22 cellular contexts compared by ENCODE assay signal in the genomic region with DNA sequence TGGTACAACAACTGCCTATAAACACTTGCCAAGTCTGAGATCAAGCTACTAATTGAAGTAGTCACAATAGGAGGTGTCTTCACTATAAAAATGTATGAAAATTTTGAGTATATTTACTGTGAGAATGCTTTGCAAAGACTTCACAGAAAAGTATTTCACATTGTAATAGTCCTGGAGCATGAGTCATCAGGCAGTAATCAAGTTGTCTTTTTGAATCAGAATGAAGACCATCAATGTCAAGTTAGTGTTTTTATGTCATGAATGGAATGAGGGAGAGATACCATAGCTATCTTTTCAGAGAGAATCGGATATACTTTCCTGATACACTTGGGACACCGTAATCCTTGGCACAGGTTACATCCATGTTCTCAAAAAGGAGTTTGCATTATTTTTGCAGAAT.
DNase-seq lines count a peak whose midpoint lies in the region; ATAC-seq and TF ChIP-seq lines count a peak whose summit lies in the region.
"Had no signal": no experiment of that assay in that cellular context is flagged by ENCODE, and none has a peak within 500 bp of the region (broad histone marks: within the 10 kb centered on the region; RNA-seq: fewer than 3 reads in every experiment).

No MANE protein-coding gene starts in this region.

- H3K4me3 Mint-ChIP-seq in endodermal cell = no peak overlapping the region
- no peak overlapping the region for H3K4me3 Mint-ChIP-seq in T-helper 2 cell treated with Interferon-gamma antibody and Interleukin-4, amounts not matched to agents 5 μg/mL and 100 μg/mL, for 36 hours
- H3K4me3 Mint-ChIP-seq: activated naive CD8-positive, alpha-beta T cell treated with anti-CD3 and anti-CD28 coated beads, Interleukin-2, amount 50 U/mL, for 24 hours; CD8-positive, alpha-beta T cell had no signal

- 0 out of 2 replicates have a peak, but pooled peaks cover 3% of the 10 kb centered on the region for H3F3A ChIP-seq in GM23248 (ENCODE audit: insufficient read depth)
- no peaks in the 10 kb centered on the region for H3F3A ChIP-seq in PC-3 (ENCODE audit: low read length, unreplicated experiment)

- H2BK120ac ChIP-seq in neuronal stem cell (ENCODE audit: low read depth, low read length) = no peak overlapping the region

- H3K4me2 ChIP-seq in GM23248 (ENCODE audit: unreplicated experiment) (no peak overlapping the region), PC-3 (ENCODE audit: low read length) (no peak overlapping the region), neuronal stem cell (ENCODE audit: insufficient read depth, low read length, poor library complexity, severe bottlenecking) (no peak overlapping the region)

- POLR2A ChIA-PET in PC-3 (lab: Charles Lee; ENCODE audit: unreplicated experiment) = no interaction called here

- no peak overlapping the region for H2BK12ac ChIP-seq in neuronal stem cell (ENCODE audit: low read length)

- H3K4ac ChIP-seq in neuronal stem cell (ENCODE audit: low read length) = no peak overlapping the region

- BruUV-seq in PC-3 (replicated peaks; lab: Mats Ljungman, UMichigan) = no TSS peak

- H4K91ac ChIP-seq in neuronal stem cell (ENCODE audit: low read depth, low read length, poor library complexity) = no peak overlapping the region

- no peak for TF ChIP-seq CTCF in PC-3 (conservative IDR thresholded peaks at IDR 0.05; ENCODE audit: low read depth, low read length)
- TF ChIP-seq CTCF in endodermal cell (conservative IDR thresholded peaks at IDR 0.05) = no peak

- H3K9me3 ChIP-seq in GM23248 (ENCODE audit: low read depth) (no peaks in the 10 kb centered on the region), PC-3 (ENCODE audit: low read length) (no peaks in the 10 kb centered on the region), endodermal cell (ENCODE audit: control insufficient read depth, low read length) (no peaks in the 10 kb centered on the region), neuronal stem cell (replicated peaks in 1 of 2; ENCODE audit: control insufficient read depth in 2 of 2, insufficient read depth in 1 of 2, low read depth in 1 of 2, low read length in 2 of 2) (no peaks in the 10 kb centered on the region)
- H3K9me3 ChIP-seq: esophagus muscularis mucosa, left lung, neutrophil, thoracic aorta had no signal

- no peak overlapping the region for H3K14ac ChIP-seq in neuronal stem cell (ENCODE audit: low read length)

- peak overlapping the region; percentile 13 for H3K27ac Mint-ChIP-seq in endodermal cell
- no peak overlapping the region for H3K27ac Mint-ChIP-seq in T-helper 2 cell treated with Interferon-gamma antibody and Interleukin-4, amounts not matched to agents 5 μg/mL and 100 μg/mL, for 36 hours
- H3K27ac Mint-ChIP-seq: activated naive CD8-positive, alpha-beta T cell treated with anti-CD3 and anti-CD28 coated beads, Interleukin-2, amount 50 U/mL, for 24 hours; CD8-positive, alpha-beta T cell had no signal

- H2AK5ac ChIP-seq in neuronal stem cell (ENCODE audit: low read depth, low read length) = no peak overlapping the region

- H3K9me2 ChIP-seq in GM23248 (ENCODE audit: insufficient read depth) (no peaks in the 10 kb centered on the region), PC-3 (replicated peaks; ENCODE audit: low read length) (no peaks in the 10 kb centered on the region)

- H3K79me2 ChIP-seq in GM23248 (ENCODE audit: insufficient read depth) = no peaks in the 10 kb centered on the region
- no peaks in the 10 kb centered on the region for H3K79me2 ChIP-seq in PC-3 (ENCODE audit: low read length)

- H3K9ac ChIP-seq in GM23248 (no peak overlapping the region), PC-3 (ENCODE audit: low read length) (no peak overlapping the region), endodermal cell (ENCODE audit: extremely low read depth, low read length, poor library complexity, severe bottlenecking) (no peak overlapping the region), neuronal stem cell (ENCODE audit: low read depth, low read length, poor library complexity) (no peak overlapping the region)

- no peaks in the 10 kb centered on the region for H3K4me1 ChIP-seq in GM23248 (ENCODE audit: insufficient read depth)
- peaks cover 26% of the 10 kb centered on the region for H3K4me1 ChIP-seq in PC-3 (ENCODE audit: insufficient read depth, low read length)
- no peaks in the 10 kb centered on the region for H3K4me1 ChIP-seq in endodermal cell (ENCODE audit: control insufficient read depth, insufficient read depth, low read length)
- H3K4me1 ChIP-seq in neuronal stem cell (ENCODE audit: control insufficient read depth in 2 of 2, insufficient read depth in 1 of 2, low read depth in 1 of 2, low read length in 2 of 2) = peaks cover 2 to 6% of the 10 kb centered on the region in 2 donors
- H3K4me1 ChIP-seq: esophagus muscularis mucosa, left lung had no signal

- H3K27me3 ChIP-seq in GM23248 (replicated peaks; ENCODE audit: insufficient read depth) = peaks cover 6% of the 10 kb centered on the region; the same call in 1 of the 2 replicates
- H3K27me3 ChIP-seq in PC-3 (ENCODE audit: low read length) = no peaks in the 10 kb centered on the region
- no peaks in the 10 kb centered on the region for H3K27me3 ChIP-seq in endodermal cell (ENCODE audit: control insufficient read depth, insufficient read depth, low read length, poor library complexity, severe bottlenecking)
- no peaks in the 10 kb centered on the region for H3K27me3 ChIP-seq in neuronal stem cell (ENCODE audit: control insufficient read depth in 3 of 3, insufficient read depth in 3 of 3, low read depth in 1 of 3, low read length in 3 of 3)
- H3K27me3 ChIP-seq: esophagus muscularis mucosa, left lung, neutrophil had no signal

- H3K9me3 Mint-ChIP-seq in endodermal cell = no peaks in the 10 kb centered on the region
- H3K9me3 Mint-ChIP-seq in T-helper 2 cell treated with Interferon-gamma antibody and Interleukin-4, amounts not matched to agents 5 μg/mL and 100 μg/mL, for 36 hours = no peaks in the 10 kb centered on the region
- H3K9me3 Mint-ChIP-seq: activated naive CD8-positive, alpha-beta T cell treated with anti-CD3 and anti-CD28 coated beads, Interleukin-2, amount 50 U/mL, for 24 hours; CD8-positive, alpha-beta T cell had no signal

- H3K36me3 ChIP-seq in GM23248 (ENCODE audit: low read depth) = no peaks in the 10 kb centered on the region
- no peaks in the 10 kb centered on the region for H3K36me3 ChIP-seq in PC-3 (ENCODE audit: low read depth, low read length)
- H3K36me3 ChIP-seq in endodermal cell (ENCODE audit: control insufficient read depth, insufficient read depth, low read length) = no peaks in the 10 kb centered on the region
- no peaks in the 10 kb centered on the region for H3K36me3 ChIP-seq in neuronal stem cell (replicated peaks in 1 of 2; ENCODE audit: control insufficient read depth in 2 of 2, insufficient read depth in 2 of 2, low read length in 2 of 2)
- H3K36me3 ChIP-seq: esophagus muscularis mucosa, left lung, neutrophil, thoracic aorta had no signal

- H3K27me3 Mint-ChIP-seq in endodermal cell (ENCODE audit: insufficient read depth) = no peaks in the 10 kb centered on the region
- H3K27me3 Mint-ChIP-seq in T-helper 2 cell treated with Interferon-gamma antibody and Interleukin-4, amounts not matched to agents 5 μg/mL and 100 μg/mL, for 36 hours (ENCODE audit: low read depth) = no peaks in the 10 kb centered on the region
- H3K27me3 Mint-ChIP-seq: activated naive CD8-positive, alpha-beta T cell treated with anti-CD3 and anti-CD28 coated beads, Interleukin-2, amount 50 U/mL, for 24 hours had no signal

- DNase-seq in GM23248 (peak; percentile 7), PC-3 (peak; percentile 50), endodermal cell (no peak), neuronal stem cell (ENCODE audit: low spot score) (no peak), HuH-7.5 (ENCODE audit: low spot score) (no peak), COLO668 (lab: John Stamatoyannopoulos, UW; ENCODE audit: unreplicated experiment) (no peak)
- DNase-seq in T-helper 2 cell treated with Interferon-gamma antibody and Interleukin-4, amounts not matched to agents 5 μg/mL and 100 μg/mL, for 36 hours (ENCODE audit: low spot score) = no peak
- DNase-seq: activated CD4-positive, alpha-beta T cell treated with anti-CD3 and anti-CD28 coated beads for 48 hours; activated naive CD8-positive, alpha-beta T cell treated with anti-CD3 and anti-CD28 coated beads, Interleukin-2, amount 50 U/mL, for 24 hours; CD8-positive, alpha-beta T cell; central memory CD4-positive, alpha-beta T cell; glutamatergic neuron; left lung; MV-4-11; NCI-H187 treated with DMSO at 0.1 percent for 48 hours; retina; RPMI8226; SW 1271 had no signal

- H3K36me3 Mint-ChIP-seq in endodermal cell (ENCODE audit: low read depth) = no peaks in the 10 kb centered on the region
- H3K36me3 Mint-ChIP-seq in T-helper 2 cell treated with Interferon-gamma antibody and Interleukin-4, amounts not matched to agents 5 μg/mL and 100 μg/mL, for 36 hours (ENCODE audit: low read depth) = no peaks in the 10 kb centered on the region
- H3K36me3 Mint-ChIP-seq: CD8-positive, alpha-beta T cell had no signal

- no peak overlapping the region for H3K18ac ChIP-seq in neuronal stem cell (ENCODE audit: low read length)

- H3K27ac ChIP-seq in GM23248 (no peak overlapping the region), PC-3 (ENCODE audit: low read length) (no peak overlapping the region), endodermal cell (ENCODE audit: low read depth, low read length) (no peak overlapping the region), neuronal stem cell (replicated peaks; ENCODE audit: low read length) (no peak overlapping the region)
- H3K27ac ChIP-seq: esophagus muscularis mucosa, left lung, neutrophil, thoracic aorta had no signal

- in situ Hi-C loops in GM23248 (cut with MboI) = no loop called here

- H4K20me1 ChIP-seq in GM23248 (ENCODE audit: insufficient read depth) (no peaks in the 10 kb centered on the region), PC-3 (ENCODE audit: low read length) (no peaks in the 10 kb centered on the region)

- H4K8ac ChIP-seq in neuronal stem cell (ENCODE audit: low read depth, low read length) = no peak overlapping the region

- no peaks in the 10 kb centered on the region for H3K79me1 ChIP-seq in neuronal stem cell (ENCODE audit: low read depth, low read length)

- ATAC-seq in PC-3 (no peak; the same call in 1 of the 2 replicates), HG03354 (IDR thresholded peaks at IDR 0.05; ENCODE audit: poor library complexity, severe bottlenecking, unreplicated experiment) (no peak)
- ATAC-seq: activated naive CD8-positive, alpha-beta T cell treated with anti-CD3 and anti-CD28 coated beads, Interleukin-2, amount 50 U/mL, for 24 hours; CD8-positive, alpha-beta T cell; left lung had no signal

- WGBS in GM23248 (ENCODE audit: low coverage in 1 of 2, low lambda C conversion rate in 2 of 2, missing lambda C conversion rate in 2 of 2), 2 experiments = 52 to 53% methylated on average over 2 of the region's 2 CpGs
- WGBS in endodermal cell (ENCODE audit: insufficient coverage in 1 of 2, insufficient read length in 1 of 2), 2 experiments = 91 to 95% methylated on average over 2 of the region's 2 CpGs
- WGBS in neuronal stem cell (ENCODE audit: extremely low coverage in 2 of 2, insufficient read length in 2 of 2, insufficient replicate concordance in 1 of 2), 2 donors = no CpG with 5 or more reads among the region's 2 CpGs

- H3K4me3 ChIP-seq in GM23248 = no peak overlapping the region
- H3K4me3 ChIP-seq in PC-3 (ENCODE audit: low read length) = no peak overlapping the region
- H3K4me3 ChIP-seq in endodermal cell (ENCODE audit: low read length) = no peak overlapping the region
- no peak overlapping the region for H3K4me3 ChIP-seq in neuronal stem cell (ENCODE audit: low read length in 2 of 2)
- H3K4me3 ChIP-seq: esophagus muscularis mucosa, left lung, thoracic aorta had no signal

- CTCF ChIA-PET in PC-3 (lab: Charles Lee) = no interaction called here

- intact Hi-C loops in PC-3 (cut with micrococcal nuclease) = no loop called here

- H2AFZ ChIP-seq in GM23248 = no peak overlapping the region
- H2AFZ ChIP-seq in PC-3 (ENCODE audit: low read length) = no peak overlapping the region
- H2AFZ ChIP-seq in neuronal stem cell (ENCODE audit: low read length) = peak overlapping the region; percentile 62

- no peak overlapping the region for H3K23ac ChIP-seq in neuronal stem cell (ENCODE audit: low read depth, low read length, poor library complexity)

- H2BK5ac ChIP-seq in neuronal stem cell (ENCODE audit: low read length) = no peak overlapping the region

- H3K4me1 Mint-ChIP-seq in endodermal cell = peaks cover 2% of the 10 kb centered on the region
- no peaks in the 10 kb centered on the region for H3K4me1 Mint-ChIP-seq in T-helper 2 cell treated with Interferon-gamma antibody and Interleukin-4, amounts not matched to agents 5 μg/mL and 100 μg/mL, for 36 hours (ENCODE audit: low read depth)
- H3K4me1 Mint-ChIP-seq: activated naive CD8-positive, alpha-beta T cell treated with anti-CD3 and anti-CD28 coated beads, Interleukin-2, amount 50 U/mL, for 24 hours had no signal

- no peak overlapping the region for H2BK15ac ChIP-seq in neuronal stem cell (ENCODE audit: low read length)

Comparison
In these comparisons a context has a peak if more than half of its experiments do, and no peak if none do; other contexts are left out.
1. DNase-seq: peak in GM23248 (single experiment) and PC-3 (single experiment); none in endodermal cell (single experiment), neuronal stem cell (single experiment), T-helper 2 cell treated with Interferon-gamma antibody and Interleukin-4, amounts not matched to agents 5 μg/mL and 100 μg/mL, for 36 hours (single experiment), HuH-7.5 (single experiment) and COLO668 (single experiment).